In genomic region chr11:73234403-73235181, GRCh38 we compare ENCODE assay signal across 15 cellular contexts. TPM values are rescaled to one million over a fixed set of nuclear protein-coding genes. Genes with fewer than 3 reads are reported as not detected.
"Had no signal": no experiment of that assay in that cellular context is flagged by ENCODE, and none has a peak within 500 bp of the region (broad histone marks: within the 10 kb centered on the region; RNA-seq: fewer than 3 reads in every experiment).

No MANE protein-coding gene starts in this region.

- H3K36me3 ChIP-seq: stomach, thoracic aorta, uterus had no signal

- H3K4me3 ChIP-seq: dorsolateral prefrontal cortex, right atrium auricular region, smooth muscle cell, stomach, thoracic aorta, uterus had no signal

- H3K4me1 ChIP-seq: uterus had no signal

- H3K4me3 Mint-ChIP-seq: naive thymus-derived CD8-positive, alpha-beta T cell had no signal

- H3K27me3 ChIP-seq: dorsolateral prefrontal cortex, right atrium auricular region, stomach, uterus had no signal

- H3K9me3 ChIP-seq: right atrium auricular region, stomach, thoracic aorta, uterus had no signal

- ATAC-seq: activated CD4-positive, CD25-positive, alpha-beta regulatory T cell treated with anti-CD3 and anti-CD28 coated beads, Interleukin-2, amount 50 U/mL, for 24 hours; naive thymus-derived CD8-positive, alpha-beta T cell had no signal

- H3K27ac Mint-ChIP-seq: naive thymus-derived CD8-positive, alpha-beta T cell had no signal

- H3K36me3 Mint-ChIP-seq: naive thymus-derived CD8-positive, alpha-beta T cell had no signal

- DNase-seq: activated CD4-positive, alpha-beta T cell treated with anti-CD3 and anti-CD28 coated beads, Interleukin-2, amount 50 U/mL, for 1 hour; activated CD8-positive, alpha-beta memory T cell treated with anti-CD3 and anti-CD28 coated beads for 24 hours; activated naive CD4-positive, alpha-beta T cell treated with Interleukin-2 at 50 U/mL for 16 hours; erythroblast; nucleus accumbens; stomach; SW 1271 had no signal

- H3K9me3 Mint-ChIP-seq: naive thymus-derived CD8-positive, alpha-beta T cell had no signal

- FAIRE-seq: islet of Langerhans had no signal

- H3K27ac ChIP-seq: dorsolateral prefrontal cortex, right atrium auricular region, stomach, thoracic aorta, uterus had no signal

RNA-seq across cellular contexts. Expression of gene P2RY2, which starts 16.5 kb away (rescaled TPM):
- total RNA-seq: naive thymus-derived CD8-positive, alpha-beta T cell had no signal
- polyA plus RNA-seq: naive thymus-derived CD8-positive, alpha-beta T cell; smooth muscle cell had no signal

RNA-seq across cellular contexts. Expression of gene P2RY6, which starts 37.5 kb away (rescaled TPM):
- polyA plus RNA-seq: naive thymus-derived CD8-positive, alpha-beta T cell had no signal
